9 cellular contexts compared by ENCODE assay signal in genomic region chr17:50096092-50096491, GRCh38. TPM values are rescaled to one million over a fixed set of nuclear protein-coding genes. Genes with fewer than 3 reads are reported as not detected.
A peak's percentile ranks its signal among the peaks of the same experiment; 100 is the strongest.
DNase-seq lines count a peak whose midpoint lies in the region; ATAC-seq and TF ChIP-seq lines count a peak whose summit lies in the region.
"Had no signal": no experiment of that assay in that cellular context is flagged by ENCODE, and none has a peak within 500 bp of the region (broad histone marks: within the 10 kb centered on the region; RNA-seq: fewer than 3 reads in every experiment).

No MANE protein-coding gene starts in this region.

- TF ChIP-seq RAD21 in neural cell (conservative IDR thresholded peaks at IDR 0.05) = no peak

- H3K79me2 ChIP-seq in OCI-LY7 (ENCODE audit: insufficient read depth, low read depth, low read length) (no peaks in the 10 kb centered on the region), neural cell (replicated peaks; ENCODE audit: insufficient read depth, low read length) (peaks cover 9% of the 10 kb centered on the region)

- intact Hi-C loops in OCI-LY7 (cut with micrococcal nuclease; ENCODE audit: unreplicated experiment) = no loop called here

- no peaks in the 10 kb centered on the region for H3K9me3 ChIP-seq in OCI-LY7 (ENCODE audit: low read length)
- no peaks in the 10 kb centered on the region for H3K9me3 ChIP-seq in neural cell (ENCODE audit: low read length)

- peak overlapping the region; percentile 78 for H3K9ac ChIP-seq in neural cell (ENCODE audit: low read length)

- CTCF ChIA-PET in OCI-LY7 (lab: Charles Lee; ENCODE audit: unreplicated experiment) = no interaction called here

- H3K9me2 ChIP-seq in OCI-LY7 (ENCODE audit: insufficient read depth, low read length) = no peaks in the 10 kb centered on the region
- no peaks in the 10 kb centered on the region for H3K9me2 ChIP-seq in neural cell (ENCODE audit: insufficient read depth, low read length)

- H3K4me1 ChIP-seq in OCI-LY7 (ENCODE audit: insufficient read depth, low read length, poor library complexity, severe bottlenecking) = peaks cover 20% of the 10 kb centered on the region

- H3K27ac ChIP-seq in OCI-LY7 (ENCODE audit: low read depth, low read length, poor library complexity, severe bottlenecking) (no peak overlapping the region), neural cell (ENCODE audit: low read length) (no peak overlapping the region)

- no peaks in the 10 kb centered on the region for H3K27me3 ChIP-seq in neural cell (ENCODE audit: insufficient read depth, low read depth, low read length)

- H3K4me3 ChIP-seq in AG10803 (ENCODE audit: low read length) (peak overlapping the region; percentile 91), OCI-LY7 (ENCODE audit: low read depth, low read length, poor library complexity, severe bottlenecking) (peak overlapping the region; percentile 94), epithelial cell of esophagus (ENCODE audit: low read length) (peak overlapping the region; percentile 88), neural cell (ENCODE audit: low read length) (peak overlapping the region; percentile 97)

- BruUV-seq in OCI-LY7 (replicated peaks; lab: Mats Ljungman, UMichigan) = no TSS peak

- in situ Hi-C loops in GM13977 (cut with MboI; ENCODE audit: low pct_unique_long_range_greater_than_20kb, low sequenced_read_pairs, unreplicated experiment) (no loop called here), G401 (cut with HindIII; ENCODE audit: low sequenced_read_pairs) (no loop called here)

- H4K20me1 ChIP-seq in OCI-LY7 (ENCODE audit: insufficient read depth, low read length) = no peaks in the 10 kb centered on the region
- no peaks in the 10 kb centered on the region for H4K20me1 ChIP-seq in neural cell (ENCODE audit: insufficient read depth)

- H2AFZ ChIP-seq in OCI-LY7 (ENCODE audit: low read length) = no peak overlapping the region
- H2AFZ ChIP-seq in neural cell (ENCODE audit: low read depth, low read length) = no peak overlapping the region

- POLR2A ChIA-PET in OCI-LY7 (lab: Charles Lee) = no interaction called here

- DNase-seq in AG10803 (ENCODE audit: low read depth) (no peak), OCI-LY7 (ENCODE audit: low spot score) (no peak), epithelial cell of esophagus (ENCODE audit: low read depth) (no peak), GM13977 (ENCODE audit: low spot score) (no peak), G401 (ENCODE audit: low spot score) (no peak), A172 (ENCODE audit: low spot score) (no peak)

- TF ChIP-seq CTCF in AG10803 (conservative IDR thresholded peaks at IDR 0.05; ENCODE audit: low read length) = no peak
- TF ChIP-seq CTCF in OCI-LY7 (conservative IDR thresholded peaks at IDR 0.05; ENCODE audit: low read length) = no peak
- no peak for TF ChIP-seq CTCF in epithelial cell of esophagus (IDR thresholded peaks at IDR 0.05; ENCODE audit: insufficient read depth, low read depth, low read length, missing control alignments)
- TF ChIP-seq CTCF in neural cell (IDR thresholded peaks at IDR 0.05; ENCODE audit: poor library complexity, severe bottlenecking) = no peak
- no peak for TF ChIP-seq CTCF in GM13977 (IDR thresholded peaks at IDR 0.05; ENCODE audit: extremely low read depth, insufficient read depth, missing control alignments)

- no peaks in the 10 kb centered on the region for H3F3A ChIP-seq in neural cell (ENCODE audit: insufficient read depth, low read length, poor library complexity, severe bottlenecking)

- ATAC-seq in GM21619 (IDR thresholded peaks at IDR 0.05; ENCODE audit: unreplicated experiment) = no peak

- peak overlapping the region; percentile 87 for H3K4me2 ChIP-seq in OCI-LY7 (ENCODE audit: low read length)
- peak overlapping the region; percentile 72 for H3K4me2 ChIP-seq in neural cell (ENCODE audit: low read length)

- no peak for TF ChIP-seq EP300 in neural cell (conservative IDR thresholded peaks at IDR 0.05; ENCODE audit: poor library complexity, severe bottlenecking)

- no peaks in the 10 kb centered on the region for H3K36me3 ChIP-seq in OCI-LY7 (ENCODE audit: insufficient read depth, low read length)
- no peaks in the 10 kb centered on the region for H3K36me3 ChIP-seq in neural cell (ENCODE audit: insufficient read depth, low read length)

TF ChIP-seq in neural cell, 6 proteins besides CTCF, POLR2A, EP300 and RAD21:
- TF ChIP-seq TAF1 (IDR thresholded peaks at IDR 0.05; ENCODE audit: low read depth) (no peak), EZH2 (IDR thresholded peaks at IDR 0.05; ENCODE audit: borderline replicate concordance, insufficient read depth, low read length, poor library complexity, severe bottlenecking) (no peak), REST (IDR thresholded peaks at IDR 0.05; ENCODE audit: borderline replicate concordance) (no peak), POLR2AphosphoS5 (IDR thresholded peaks at IDR 0.05) (no peak), SMC3 (conservative IDR thresholded peaks at IDR 0.05; ENCODE audit: poor library complexity) (no peak), MXI1 (conservative IDR thresholded peaks at IDR 0.05; ENCODE audit: poor library complexity, severe bottlenecking) (no peak)
TF ChIP-seq in neural cell: peak in this region for 0.

RNA-seq across cellular contexts. Expression of gene PDK2, which starts 0.9 kb away (rescaled TPM):
- 10.4 and 21.8 TPM in 2 replicates for total RNA-seq in OCI-LY7 (2014; rRNA removed; shearing (Covaris generic))
- 27.7 and 30.1 TPM in 2 replicates for total RNA-seq in OCI-LY7 (2022)
- polyA plus RNA-seq in neural cell = 36.2 and 41.7 TPM in 2 replicates
- 31.9 and 37.3 TPM in 2 replicates for polyA minus RNA-seq in neural cell
- total RNA-seq in G401 (2014; rRNA removed; shearing (Covaris generic)) = 40.3 and 112 TPM in 2 replicates
- total RNA-seq in A172 (2014; rRNA removed; shearing (Covaris generic)) = 13.7 and 13.9 TPM in 2 replicates

RNA-seq across cellular contexts. Expression of gene SAMD14, which starts 33.9 kb away (rescaled TPM):
- total RNA-seq in OCI-LY7 (2014; rRNA removed; shearing (Covaris generic)) = not detected in 2 replicates
- 0.13 and 0.59 TPM in 2 replicates for total RNA-seq in OCI-LY7 (2022)
- polyA plus RNA-seq in neural cell = 105 and 128 TPM in 2 replicates
- 77.2 and 83.0 TPM in 2 replicates for polyA minus RNA-seq in neural cell
- 7.5 and 8.4 TPM in 2 replicates for total RNA-seq in G401 (2014; rRNA removed; shearing (Covaris generic))
- total RNA-seq in A172 (2014; rRNA removed; shearing (Covaris generic)) = 0.50 and 0.62 TPM in 2 replicates
- total RNA-seq: NCI-H460 had no signal

RNA-seq across cellular contexts. Expression of gene ITGA3, which starts 40.2 kb away (rescaled TPM):
- total RNA-seq in OCI-LY7 (2014; rRNA removed; shearing (Covaris generic)) = 23.2 and 30.7 TPM in 2 replicates
- total RNA-seq in OCI-LY7 (2022) = 15.2 and 15.6 TPM in 2 replicates
- 33.0 and 37.2 TPM in 2 replicates for polyA plus RNA-seq in neural cell
- polyA minus RNA-seq in neural cell = 38.1 and 53.8 TPM in 2 replicates
- 12.2 and 14.5 TPM in 2 replicates for total RNA-seq in G401 (2014; rRNA removed; shearing (Covaris generic))
- total RNA-seq in A172 (2014; rRNA removed; shearing (Covaris generic)) = 839 and 951 TPM in 2 replicates

RNA-seq across cellular contexts. Expression of gene PPP1R9B, which starts 54.4 kb away (rescaled TPM):
- total RNA-seq in OCI-LY7 (2014; rRNA removed; shearing (Covaris generic)) = 45.3 and 73.2 TPM in 2 replicates
- 73.9 and 87.0 TPM in 2 replicates for total RNA-seq in OCI-LY7 (2022)
- 29.2 and 30.5 TPM in 2 replicates for polyA plus RNA-seq in neural cell
- 56.8 and 70.1 TPM in 2 replicates for polyA minus RNA-seq in neural cell
- total RNA-seq in G401 (2014; rRNA removed; shearing (Covaris generic)) = 49.7 and 59.6 TPM in 2 replicates
- 19.1 and 35.5 TPM in 2 replicates for total RNA-seq in A172 (2014; rRNA removed; shearing (Covaris generic))

Comparison
In these comparisons a context has a peak if more than half of its experiments do, and no peak if none do; other contexts are left out.
1. RNA of gene ITGA3, which starts 40.2 kb away (total RNA-seq): 839 to 951 TPM in A172; 15.2 to 30.7 TPM in OCI-LY7 and 12.2 to 14.5 TPM in G401; every median in the first group is over 10 times any median in the second.
2. Peak in every context shown above with its lines, with median percentiles within 50 percentile points of each other: H3K4me3 ChIP-seq.